ENCODE assay signal across 1 cellular context in the genomic region with DNA sequence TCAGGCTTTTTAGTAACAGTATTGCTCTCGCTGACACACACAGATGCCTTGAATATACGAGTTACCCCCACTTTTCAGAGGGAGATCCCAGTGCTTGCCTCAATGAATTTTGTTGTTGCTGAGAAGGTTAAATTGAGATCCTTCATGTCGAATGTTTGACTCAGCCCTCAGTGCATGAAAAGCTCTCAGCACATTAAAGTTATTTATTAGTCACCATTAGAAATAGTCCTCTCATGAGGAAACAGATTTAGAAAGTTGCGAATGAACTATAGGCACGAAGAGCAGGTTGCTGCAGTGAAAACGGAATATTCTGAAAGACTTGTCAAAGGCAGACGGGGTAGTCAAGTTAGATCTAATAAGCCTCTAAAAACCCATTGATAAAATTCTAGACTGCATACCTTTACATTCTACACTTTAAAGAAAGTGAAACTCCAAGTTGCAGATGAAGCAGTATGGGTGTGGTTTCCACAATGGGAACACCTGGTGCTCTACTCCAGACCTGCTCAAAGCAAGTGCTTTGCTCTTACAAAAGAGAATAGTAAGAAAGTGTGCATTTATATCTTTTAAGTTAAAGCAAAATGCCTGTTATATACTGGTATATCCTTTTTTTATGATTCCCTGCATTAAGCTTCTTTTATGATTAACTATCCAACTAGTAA.
TF ChIP-seq lines count a peak whose summit lies in the region.

No MANE protein-coding gene starts in this region.

TF ChIP-seq in GM23338, 12 proteins besides CTCF, POLR2A, EP300 and RAD21 (continued from another document):
- TF ChIP-seq ZNF462 (CRISPR knock-in tag; IDR thresholded peaks at IDR 0.05), result no peak
- TF ChIP-seq ZNF331 (CRISPR knock-in tag; IDR thresholded peaks at IDR 0.05; ENCODE audit: low read depth), result no peak
- TF ChIP-seq EZH2phosphoT487 (IDR thresholded peaks at IDR 0.05; ENCODE audit: unreplicated experiment), result no peak
